ENCODE assay signal across 11 cellular contexts in the genomic region with DNA sequence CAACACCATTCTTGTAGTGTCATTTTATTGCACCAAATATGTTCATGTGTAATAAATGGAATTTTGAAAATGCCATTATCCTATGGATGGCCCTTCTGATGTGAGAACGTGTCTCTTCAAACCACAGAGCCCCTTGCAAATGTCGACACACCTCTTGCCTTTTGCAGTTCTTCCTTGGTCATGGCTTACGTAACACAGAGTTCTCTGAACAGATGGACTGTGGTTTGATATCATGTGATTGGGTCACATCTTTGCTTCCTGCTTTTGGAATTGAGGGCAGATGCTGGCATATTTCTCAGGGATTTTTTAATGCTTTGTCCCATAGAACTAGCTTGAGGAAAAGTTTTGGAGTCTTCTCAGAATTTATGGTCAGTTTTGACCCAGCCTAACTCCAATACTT. TPM values are rescaled to one million over a fixed set of nuclear protein-coding genes. Genes with fewer than 3 reads are reported as not detected.
DNase-seq lines count a peak whose midpoint lies in the region; ATAC-seq and TF ChIP-seq lines count a peak whose summit lies in the region.
"Had no signal": no experiment of that assay in that cellular context is flagged by ENCODE, and none has a peak within 500 bp of the region (broad histone marks: within the 10 kb centered on the region; RNA-seq: fewer than 3 reads in every experiment).

No MANE protein-coding gene starts in this region.

- H3K4me1 Mint-ChIP-seq in activated B cell treated with CpG ODN at 0.5 μM for 24 hours (peaks cover 83% of the 10 kb centered on the region), memory B cell (peaks cover 56% of the 10 kb centered on the region)
- peaks cover 75% of the 10 kb centered on the region for H3K4me1 Mint-ChIP-seq in activated CD4-positive, alpha-beta memory T cell treated with anti-CD3 and anti-CD28 coated beads for 36 hours (ENCODE audit: low read depth)

- peaks cover 18% of the 10 kb centered on the region for H3K4me1 ChIP-seq in IMR-90 (ENCODE audit: control insufficient read depth, insufficient read depth, low read length)
- peaks cover 16 to 18% of the 10 kb centered on the region in 2 donors for H3K4me1 ChIP-seq in thyroid gland

- dilution Hi-C loops in IMR-90 (cut with HindIII; ENCODE audit: low sequenced_read_pairs, unreplicated experiment) = no loop called here

- H3K18ac ChIP-seq in IMR-90 (ENCODE audit: low read depth, low read length) = no peak overlapping the region

- TF ChIP-seq CTCF in IMR-90 (conservative IDR thresholded peaks at IDR 0.05; ENCODE audit: low read depth, low read length) (no peak), activated B cell treated with CpG ODN at 0.5 μM for 24 hours (IDR thresholded peaks at IDR 0.05) (no peak), thyroid gland (IDR thresholded peaks at IDR 0.05) (no peak)

- H4K91ac ChIP-seq in IMR-90 (ENCODE audit: insufficient read depth, low read depth, low read length) = no peak overlapping the region

- H4K5ac ChIP-seq in IMR-90 (ENCODE audit: low read depth, low read length) = no peak overlapping the region

- BruUV-seq in IMR-90 (replicated peaks; lab: Mats Ljungman, UMichigan) = no TSS peak

- H2AK5ac ChIP-seq in IMR-90 (ENCODE audit: low read depth, low read length) = no peak overlapping the region

- H3K27me3 Mint-ChIP-seq in activated B cell treated with CpG ODN at 0.5 μM for 24 hours = no peaks in the 10 kb centered on the region
- H3K27me3 Mint-ChIP-seq in memory B cell = no peaks in the 10 kb centered on the region
- H3K27me3 Mint-ChIP-seq in activated CD4-positive, alpha-beta memory T cell treated with anti-CD3 and anti-CD28 coated beads for 36 hours = no peaks in the 10 kb centered on the region

- TF ChIP-seq POLR2A in IMR-90 (IDR thresholded peaks at IDR 0.05; ENCODE audit: low read depth, low read length) (no peak), thyroid gland (IDR thresholded peaks at IDR 0.05) (no peak)

- peak overlapping the region; percentile 27 for H3K27ac Mint-ChIP-seq in activated B cell treated with CpG ODN at 0.5 μM for 24 hours
- peak overlapping the region; percentile 72 for H3K27ac Mint-ChIP-seq in memory B cell
- H3K27ac Mint-ChIP-seq in activated CD4-positive, alpha-beta memory T cell treated with anti-CD3 and anti-CD28 coated beads for 36 hours = no peak overlapping the region

- peaks cover 20 to 72% of the 10 kb centered on the region in 2 experiments for H3K79me1 ChIP-seq in IMR-90 (ENCODE audit: low read depth in 1 of 2, low read length in 2 of 2)

- H3K9me3 Mint-ChIP-seq in activated B cell treated with CpG ODN at 0.5 μM for 24 hours = no peaks in the 10 kb centered on the region
- no peaks in the 10 kb centered on the region for H3K9me3 Mint-ChIP-seq in memory B cell
- no peaks in the 10 kb centered on the region for H3K9me3 Mint-ChIP-seq in activated CD4-positive, alpha-beta memory T cell treated with anti-CD3 and anti-CD28 coated beads for 36 hours

- no peak overlapping the region for H3K23ac ChIP-seq in IMR-90 (ENCODE audit: low read depth, low read length)

- H3K36me3 ChIP-seq in IMR-90 (ENCODE audit: control insufficient read depth, insufficient read depth, low read length) (peaks cover 3% of the 10 kb centered on the region; the same call in 1 of the 2 replicates), thyroid gland (no peaks in the 10 kb centered on the region)

- no peak overlapping the region for H2BK20ac ChIP-seq in IMR-90 (ENCODE audit: low read depth, low read length)

- POLR2A ChIA-PET in IMR-90 (lab: Charles Lee; ENCODE audit: unreplicated experiment) = no interaction called here
- POLR2A ChIA-PET in activated B cell treated with CpG ODN at 0.5 μM for 24 hours (lab: Charles Lee) = no interaction called here
- POLR2A ChIA-PET in activated CD4-positive, alpha-beta memory T cell treated with anti-CD3 and anti-CD28 coated beads for 36 hours (lab: Charles Lee) = no interaction called here

- H3K36me3 Mint-ChIP-seq in activated B cell treated with CpG ODN at 0.5 μM for 24 hours (ENCODE audit: low read depth) (peaks cover 8% of the 10 kb centered on the region), memory B cell (peaks cover 3% of the 10 kb centered on the region)
- no peaks in the 10 kb centered on the region for H3K36me3 Mint-ChIP-seq in activated CD4-positive, alpha-beta memory T cell treated with anti-CD3 and anti-CD28 coated beads for 36 hours

- H3K27ac ChIP-seq in IMR-90 (ENCODE audit: insufficient read depth, low read length) = no peak overlapping the region
- no peak overlapping the region for H3K27ac ChIP-seq in thyroid gland

- peak overlapping the region; percentile 44 for H3K4me2 ChIP-seq in IMR-90 (ENCODE audit: low read depth, low read length)

- intact Hi-C loops in IMR-90 (cut with micrococcal nuclease) (loop anchor here (5.0 kb wide), 1 partner anchor 92 kb away; no protein-coding TSS in a partner anchor), activated B cell treated with CpG ODN at 0.5 μM for 24 hours (cut with micrococcal nuclease) (loop anchor here (5.0 kb wide), 1 partner anchor 113 kb away; a partner anchor contains a TSS), thyroid gland (cut with DNase I) (no loop called here)
- intact Hi-C loops in activated CD4-positive, alpha-beta memory T cell treated with anti-CD3 and anti-CD28 coated beads for 36 hours (cut with micrococcal nuclease) = loop anchor here (10.0 kb wide), 1 partner anchor 305 kb away; a partner anchor contains a TSS

- H3K4me3 Mint-ChIP-seq in activated B cell treated with CpG ODN at 0.5 μM for 24 hours = no peak overlapping the region
- H3K4me3 Mint-ChIP-seq in memory B cell = no peak overlapping the region
- H3K4me3 Mint-ChIP-seq in activated CD4-positive, alpha-beta memory T cell treated with anti-CD3 and anti-CD28 coated beads for 36 hours = no peak overlapping the region

- H3K9me3 ChIP-seq in IMR-90 (ENCODE audit: control insufficient read depth, insufficient read depth, low read length) = no peaks in the 10 kb centered on the region
- H3K9me3 ChIP-seq in thyroid gland = no peaks in the 10 kb centered on the region
- H3K9me3 ChIP-seq: heart left ventricle had no signal

- no peak overlapping the region for H4K8ac ChIP-seq in IMR-90 (ENCODE audit: low read depth in 2 of 2, low read length in 2 of 2)

- peaks cover 79% of the 10 kb centered on the region for H4K20me1 ChIP-seq in IMR-90 (ENCODE audit: insufficient read depth, low read length)

- H3K4me3 ChIP-seq in IMR-90 (ENCODE audit: insufficient read depth, low read depth, low read length) = no peak overlapping the region
- no peak overlapping the region for H3K4me3 ChIP-seq in thyroid gland (replicated peaks in 1 of 3)
- H3K4me3 ChIP-seq: heart left ventricle had no signal

- no peak overlapping the region for H3K14ac ChIP-seq in IMR-90 (replicated peaks; ENCODE audit: low read depth, low read length)

- no peak overlapping the region for H3K9ac ChIP-seq in IMR-90 (ENCODE audit: low read depth, low read length)

- no peak overlapping the region for H2BK120ac ChIP-seq in IMR-90 (ENCODE audit: low read depth, low read length)

- 0 out of 2 replicates have a peak overlapping the region, but pooled peaks have one; percentile 2 for H3K4ac ChIP-seq in IMR-90 (ENCODE audit: low read depth, low read length)

- WGBS in IMR-90 (ENCODE audit: extremely low coverage in 2 of 2, insufficient read length in 1 of 2), 2 experiments = 78% methylated on average over 3 of the region's 3 CpGs; no CpG with 5 or more reads in 1 of the 2 experiments
- 76 to 96% methylated on average over 3 of the region's 3 CpGs for WGBS in thyroid gland, 2 donors

- H3K27me3 ChIP-seq in IMR-90 (ENCODE audit: control insufficient read depth, insufficient read depth, low read length) = no peaks in the 10 kb centered on the region
- H3K27me3 ChIP-seq in thyroid gland = no peaks in the 10 kb centered on the region
- H3K27me3 ChIP-seq: heart left ventricle had no signal

- H2AFZ ChIP-seq in IMR-90 (replicated peaks; ENCODE audit: low read length, poor library complexity) = no peak overlapping the region

- H2BK5ac ChIP-seq in IMR-90 (ENCODE audit: low read depth, low read length, poor library complexity, severe bottlenecking) = no peak overlapping the region

- ATAC-seq in IMR-90 (ENCODE audit: low read depth) = no peak
- ATAC-seq in activated B cell treated with CpG ODN at 0.5 μM for 24 hours (ENCODE audit: low read depth) = no peak
- no peak for ATAC-seq in memory B cell (ENCODE audit: low read depth)
- no peak for ATAC-seq in GM21390 (IDR thresholded peaks at IDR 0.05; ENCODE audit: unreplicated experiment)
- ATAC-seq in HG02981 (IDR thresholded peaks at IDR 0.05; ENCODE audit: unreplicated experiment) = no peak
- ATAC-seq: heart left ventricle had no signal

- CTCF ChIA-PET in IMR-90 (lab: Yijun Ruan, JAX) = interaction anchor here (0.7 kb wide), 1 partner anchor 13 kb away, joined by 4 read pairs; no protein-coding TSS in a partner anchor
- CTCF ChIA-PET in activated B cell treated with CpG ODN at 0.5 μM for 24 hours (lab: Charles Lee) = no interaction called here
- CTCF ChIA-PET in activated CD4-positive, alpha-beta memory T cell treated with anti-CD3 and anti-CD28 coated beads for 36 hours (lab: Charles Lee) = interaction anchor here (0.7 kb wide), 1 partner anchor 54 kb away, joined by 3 read pairs; no protein-coding TSS in a partner anchor

- H3K56ac ChIP-seq in IMR-90 (ENCODE audit: extremely low read depth, insufficient read depth, low read length) = no peak overlapping the region

- peaks cover 8% of the 10 kb centered on the region for H3K9me1 ChIP-seq in IMR-90 (ENCODE audit: insufficient read depth, low read length)

- H2AK9ac ChIP-seq in IMR-90 (replicated peaks; ENCODE audit: low read depth, low read length, poor library complexity) = no peak overlapping the region

- DNase-seq in AG20443 (ENCODE audit: low spot score) = peak; percentile 51
- peak; percentile 74 for DNase-seq in IMR-90
- no peak for DNase-seq in activated B cell treated with CpG ODN at 0.5 μM for 24 hours
- no peak for DNase-seq in memory B cell (ENCODE audit: low spot score in 2 of 2)
- no peak for DNase-seq in thyroid gland
- no peak for DNase-seq in activated CD4-positive, alpha-beta memory T cell treated with anti-CD3 and anti-CD28 coated beads for 36 hours
- DNase-seq: activated CD4-positive, alpha-beta T cell treated with anti-CD3 and anti-CD28 coated beads for 1 hour; aorta; heart left ventricle had no signal

- in situ Hi-C loops in IMR-90 (cut with MboI; ENCODE audit: low sequenced_read_pairs) = no loop called here

- no peak for TF ChIP-seq RAD21 in IMR-90 (IDR thresholded peaks at IDR 0.05; ENCODE audit: low read length)

- H2BK15ac ChIP-seq in IMR-90 (ENCODE audit: low read depth, low read length) = no peak overlapping the region

RNA-seq across cellular contexts. Expression of a gene that starts 4.6 kb away (rescaled TPM):
- 57.8 and 75.3 TPM in 2 replicates for total RNA-seq in IMR-90 (2012; rRNA removed)
- polyA plus RNA-seq in IMR-90 (2012; rRNA removed) = 10.2 and 15.1 TPM in 2 replicates
- 7.8 and 11.8 TPM in 2 replicates for polyA plus RNA-seq in IMR-90 (2012; cell fraction: cytosol; rRNA removed)
- 1.8 and 11.2 TPM in 2 replicates for polyA plus RNA-seq in IMR-90 (2012; cell fraction: nucleus; rRNA removed; ENCODE audit: low replicate concordance)
- total RNA-seq in activated B cell treated with CpG ODN at 0.5 μM for 24 hours = 53.5 and 65.3 TPM in 2 replicates
- total RNA-seq in thyroid gland = 10 to 100 TPM; 18.6 to 36.7 (median 28.5) TPM
- 10 to 100 TPM; 25.4 to 26.3 TPM for total RNA-seq in activated CD4-positive, alpha-beta memory T cell treated with anti-CD3 and anti-CD28 coated beads for 36 hours

Comparison
In these comparisons a context has a peak if more than half of its experiments do, and no peak if none do; other contexts are left out.
1. DNase-seq: peak in AG20443 (single experiment) and IMR-90 (single experiment); none in activated B cell treated with CpG ODN at 0.5 μM for 24 hours (single experiment), memory B cell (0 of 2), thyroid gland (0 of 2) and activated CD4-positive, alpha-beta memory T cell treated with anti-CD3 and anti-CD28 coated beads for 36 hours (single experiment).